In the genomic region with DNA sequence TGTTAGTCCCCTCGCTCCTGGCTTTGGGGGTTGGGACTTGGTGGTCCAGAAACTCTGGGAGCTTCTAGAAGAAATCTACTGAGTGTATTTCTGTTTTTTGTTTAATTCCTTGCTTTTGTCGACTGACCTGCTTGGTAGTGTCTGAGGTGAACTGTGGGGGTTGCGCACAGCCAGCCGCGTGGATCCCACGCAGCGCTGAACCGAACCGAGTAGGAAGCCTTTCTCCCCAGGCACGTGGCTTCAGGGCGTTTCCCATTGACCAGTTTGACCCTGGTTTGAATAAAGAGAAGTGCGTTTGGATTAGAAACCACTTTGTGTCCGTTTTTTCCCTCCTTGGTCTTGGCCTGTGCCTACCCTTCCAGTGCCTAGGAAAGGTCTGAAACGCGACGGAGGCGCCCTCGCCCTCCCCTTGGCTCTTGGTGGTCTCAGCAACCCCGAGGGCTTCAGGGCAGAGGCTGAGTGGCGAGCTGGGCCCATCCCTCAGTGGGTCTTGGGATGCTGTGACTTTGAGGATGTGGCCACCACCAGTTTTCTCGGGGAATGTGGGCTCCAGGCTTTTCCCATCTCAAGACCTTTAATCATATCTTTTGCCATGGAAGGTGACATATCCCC, we compare ENCODE assay signal across 1 cellular context.
TF ChIP-seq lines count a peak whose summit lies in the region.

No MANE protein-coding gene starts in this region.

TF ChIP-seq in GM23338, 12 proteins besides CTCF, POLR2A, EP300 and RAD21 (continued from another document):
- TF ChIP-seq, protein P1, sequence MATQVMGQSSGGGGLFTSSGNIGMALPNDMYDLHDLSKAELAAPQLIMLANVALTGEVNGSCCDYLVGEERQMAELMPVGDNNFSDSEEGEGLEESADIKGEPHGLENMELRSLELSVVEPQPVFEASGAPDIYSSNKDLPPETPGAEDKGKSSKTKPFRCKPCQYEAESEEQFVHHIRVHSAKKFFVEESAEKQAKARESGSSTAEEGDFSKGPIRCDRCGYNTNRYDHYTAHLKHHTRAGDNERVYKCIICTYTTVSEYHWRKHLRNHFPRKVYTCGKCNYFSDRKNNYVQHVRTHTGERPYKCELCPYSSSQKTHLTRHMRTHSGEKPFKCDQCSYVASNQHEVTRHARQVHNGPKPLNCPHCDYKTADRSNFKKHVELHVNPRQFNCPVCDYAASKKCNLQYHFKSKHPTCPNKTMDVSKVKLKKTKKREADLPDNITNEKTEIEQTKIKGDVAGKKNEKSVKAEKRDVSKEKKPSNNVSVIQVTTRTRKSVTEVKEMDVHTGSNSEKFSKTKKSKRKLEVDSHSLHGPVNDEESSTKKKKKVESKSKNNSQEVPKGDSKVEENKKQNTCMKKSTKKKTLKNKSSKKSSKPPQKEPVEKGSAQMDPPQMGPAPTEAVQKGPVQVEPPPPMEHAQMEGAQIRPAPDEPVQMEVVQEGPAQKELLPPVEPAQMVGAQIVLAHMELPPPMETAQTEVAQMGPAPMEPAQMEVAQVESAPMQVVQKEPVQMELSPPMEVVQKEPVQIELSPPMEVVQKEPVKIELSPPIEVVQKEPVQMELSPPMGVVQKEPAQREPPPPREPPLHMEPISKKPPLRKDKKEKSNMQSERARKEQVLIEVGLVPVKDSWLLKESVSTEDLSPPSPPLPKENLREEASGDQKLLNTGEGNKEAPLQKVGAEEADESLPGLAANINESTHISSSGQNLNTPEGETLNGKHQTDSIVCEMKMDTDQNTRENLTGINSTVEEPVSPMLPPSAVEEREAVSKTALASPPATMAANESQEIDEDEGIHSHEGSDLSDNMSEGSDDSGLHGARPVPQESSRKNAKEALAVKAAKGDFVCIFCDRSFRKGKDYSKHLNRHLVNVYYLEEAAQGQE (IDR thresholded peaks at IDR 0.05; ENCODE audit: unreplicated experiment): no peak
